2 cellular contexts compared by ENCODE assay signal in genomic region chr10:87187573-87187972, GRCh38.
DNase-seq lines count a peak whose midpoint lies in the region; ATAC-seq and TF ChIP-seq lines count a peak whose summit lies in the region.
"Not testable (repeated sequence)": the region's sequence is repeated elsewhere in the genome, so short reads cannot be mapped to it uniquely, and the experiment has no call there.

No MANE protein-coding gene starts in this region.

- not testable (repeated sequence) for DNase-seq in memory B cell (ENCODE audit: low spot score in 2 of 2)

- CTCF ChIA-PET in HEK293 (lab: Yijun Ruan, JAX): not testable (repeated sequence)

- H3K27me3 Mint-ChIP-seq in memory B cell: not testable (repeated sequence)

- not testable (repeated sequence) for ATAC-seq in memory B cell (ENCODE audit: low read depth)

- not testable (repeated sequence) for H3K4me3 Mint-ChIP-seq in memory B cell

- not testable (repeated sequence) for H3K4me1 ChIP-seq in HEK293 (ENCODE audit: control insufficient read depth, insufficient read depth, low read length)

- H3K27ac Mint-ChIP-seq in memory B cell: peak overlapping the region; percentile 17

- H3K4me1 Mint-ChIP-seq in memory B cell: peaks cover 21% of the 10 kb centered on the region

- not testable (repeated sequence) for H3K4me3 ChIP-seq in HEK293 (ENCODE audit: low read depth, low read length)

- H3K36me3 Mint-ChIP-seq in memory B cell: peaks cover 27% of the 10 kb centered on the region

- H3K9me3 ChIP-seq in HEK293 (ENCODE audit: control insufficient read depth, insufficient read depth, low read depth, low read length): not testable (repeated sequence)

- not testable (repeated sequence) for TF ChIP-seq CTCF in HEK293 (tag by site-specific recombination; IDR thresholded peaks at IDR 0.05)

- POLR2A ChIA-PET in HEK293 (lab: Yijun Ruan, JAX): not testable (repeated sequence)

- H3K9me3 Mint-ChIP-seq in memory B cell: peaks cover 14% of the 10 kb centered on the region

- peaks cover 0 to 19% of the 10 kb centered on the region in 2 experiments; a peak in 1 of 3 replicates for H3K36me3 ChIP-seq in HEK293 (ENCODE audit: control insufficient read depth in 2 of 2, insufficient read depth in 1 of 2, low read length in 2 of 2)

- H3K27ac ChIP-seq in HEK293 (ENCODE audit: extremely low read depth, low read depth, low read length): not testable (repeated sequence)

TF ChIP-seq in HEK293, 187 proteins besides CTCF, POLR2A, EP300 and RAD21:
- peak; percentile 93 for TF ChIP-seq ZNF26 (tag by site-specific recombination; IDR thresholded peaks at IDR 0.05)
